ENCODE assay signal across 20 cellular contexts in genomic region chr1:231533240-231533639, GRCh38.
"Had no signal": no experiment of that assay in that cellular context is flagged by ENCODE, and none has a peak within 500 bp of the region (broad histone marks: within the 10 kb centered on the region; RNA-seq: fewer than 3 reads in every experiment).

No MANE protein-coding gene starts in this region.

- DNase-seq: KBM-7, MG63, NCI-H1092, NCI-H1105 treated with DMSO at 0.1 percent for 48 hours, NCI-H1417 treated with DMSO at 0.1 percent for 48 hours, NCI-H146, NCI-H1694 treated with DMSO at 0.1 percent for 48 hours, NCI-H1930, NCI-H2081, NCI-H2107, NCI-H2171, NCI-H226, NCI-H446, NCI-H510A, NCI-H524 treated with DMSO at 0.1 percent for 48 hours, NCI-H69, NCI-H774, RPMI8226, SHP77 had no signal

- ATAC-seq: SK-N-SH treated with all-trans-retinoic acid at 6 μM for 48 hours had no signal

- H3K27me3 ChIP-seq: MG63 had no signal

- H3K9me3 ChIP-seq: MG63 had no signal

- H3K4me3 ChIP-seq: MG63 had no signal
